Comparison of ENCODE assay signal across 8 cellular contexts in the genomic region with DNA sequence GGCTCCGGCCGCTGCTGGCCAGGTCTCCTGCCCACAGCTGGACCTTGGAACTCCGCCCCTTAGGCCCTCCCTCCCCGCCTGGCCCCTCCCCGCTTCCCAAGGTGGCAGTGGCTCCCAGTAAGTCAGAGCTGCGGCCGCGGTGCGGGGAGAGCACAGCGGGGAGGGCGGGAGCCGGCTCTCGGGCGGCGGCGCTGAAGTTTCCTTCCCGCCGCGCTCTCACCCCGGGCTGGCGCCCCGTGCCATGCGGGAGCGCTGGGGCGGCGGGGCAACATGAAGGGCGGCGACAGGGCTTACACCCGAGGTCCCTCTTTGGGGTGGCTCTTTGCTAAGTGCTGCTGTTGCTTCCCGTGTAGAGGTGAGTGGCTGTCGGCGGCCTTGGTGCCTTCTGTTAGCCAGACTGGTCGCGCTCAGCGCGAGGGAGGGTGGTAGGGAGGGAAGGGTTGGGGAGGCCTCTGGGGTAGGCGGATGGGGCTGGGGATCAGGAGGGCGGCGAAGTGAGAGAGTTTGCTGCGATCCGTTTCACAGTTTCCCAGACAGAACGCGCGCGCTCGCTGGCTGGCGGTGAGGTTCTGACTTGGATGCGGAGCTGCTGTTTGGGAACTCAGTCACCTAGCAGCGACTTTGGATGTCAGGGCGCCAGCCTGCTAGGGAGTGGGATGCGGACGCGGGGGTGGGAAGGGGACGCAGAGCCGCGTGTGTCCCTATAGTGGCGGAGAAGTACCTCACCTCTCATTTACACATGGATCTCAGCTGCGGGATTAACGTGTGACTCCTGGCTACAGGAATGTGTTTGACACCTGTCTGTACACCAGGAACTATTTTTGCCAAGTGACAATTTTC.
A peak's percentile ranks its signal among the peaks of the same experiment; 100 is the strongest.
DNase-seq lines count a peak whose midpoint lies in the region; ATAC-seq, FAIRE-seq and TF ChIP-seq lines count a peak whose summit lies in the region.

No MANE protein-coding gene starts in this region.

- TF ChIP-seq CTCF in D721Med (IDR thresholded peaks at IDR 0.05; ENCODE audit: insufficient read depth, missing control alignments): no peak
- no peak for TF ChIP-seq CTCF in foreskin fibroblast (IDR thresholded peaks at IDR 0.05; ENCODE audit: low read depth, low read length)
- no peak for TF ChIP-seq CTCF in nephron progenitor cell (IDR thresholded peaks at IDR 0.05)
- no peak for TF ChIP-seq CTCF in transverse colon (IDR thresholded peaks at IDR 0.05)

- peak; percentile 81 for TF ChIP-seq POLR2A in transverse colon (IDR thresholded peaks at IDR 0.05)

- DNase-seq in D721Med (ENCODE audit: insufficient read length, low spot score) (peak; percentile 37), MG63 (peak; percentile 81), foreskin fibroblast (peak in 1 of 2 donors; percentile 51), nephron progenitor cell (peak; percentile 93), transverse colon (peak; percentile 86), HCEC 1CT (no peak)
- peak; percentile 56 for DNase-seq in activated T-cell treated with anti-CD3 and anti-CD28 coated beads, Interleukin-2, amount 50 U/mL, for 24 hours

- no peaks in the 10 kb centered on the region for H3K36me3 Mint-ChIP-seq in activated T-cell treated with anti-CD3 and anti-CD28 coated beads, Interleukin-2, amount 50 U/mL, for 24 hours (ENCODE audit: low read depth)
- peaks cover 13% of the 10 kb centered on the region for H3K36me3 Mint-ChIP-seq in nephron progenitor cell (ENCODE audit: low read depth)

- in situ Hi-C loops in transverse colon (cut with MboI; ENCODE audit: low pct_ligation_motif_present in 1 of 4, low pct_unique_long_range_greater_than_20kb in 1 of 4, low sequenced_read_pairs in 3 of 4): loop anchor here in 1 of 4 donors (25.0 kb wide), 1 partner anchor 328 kb away; no protein-coding TSS in a partner anchor

- H3K27me3 Mint-ChIP-seq in activated T-cell treated with anti-CD3 and anti-CD28 coated beads, Interleukin-2, amount 50 U/mL, for 24 hours: peaks cover 67% of the 10 kb centered on the region
- peaks cover 59% of the 10 kb centered on the region for H3K27me3 Mint-ChIP-seq in nephron progenitor cell (ENCODE audit: low read depth, poor library complexity)

- WGBS in transverse colon (ENCODE audit: low coverage in 1 of 2), 2 donors: 6% methylated on average over 53 of the region's 59 CpGs; no CpG with 5 or more reads in 1 of the 2 donors

- H3K9me3 ChIP-seq in MG63 (no peaks in the 10 kb centered on the region), transverse colon (no peaks in the 10 kb centered on the region)

- peak overlapping the region; percentile 81 for H3K4me3 Mint-ChIP-seq in activated T-cell treated with anti-CD3 and anti-CD28 coated beads, Interleukin-2, amount 50 U/mL, for 24 hours
- H3K4me3 Mint-ChIP-seq in nephron progenitor cell: peak overlapping the region; percentile 85

- ATAC-seq in GM18517 (IDR thresholded peaks at IDR 0.05; ENCODE audit: unreplicated experiment): no peak

- peaks cover 23% of the 10 kb centered on the region for H3K4me1 Mint-ChIP-seq in activated T-cell treated with anti-CD3 and anti-CD28 coated beads, Interleukin-2, amount 50 U/mL, for 24 hours (ENCODE audit: low read depth)
- peaks cover 55% of the 10 kb centered on the region for H3K4me1 Mint-ChIP-seq in nephron progenitor cell

- H3K27ac ChIP-seq in transverse colon: peak overlapping the region in 3 of 4 donors; percentile 52 to 65 (median 60)

- no peak for TF ChIP-seq EP300 in transverse colon (IDR thresholded peaks at IDR 0.05; ENCODE audit: low read depth)

- no peak for FAIRE-seq in D721Med (lab: Jason Lieb, UNC)

- H3K27ac Mint-ChIP-seq in activated T-cell treated with anti-CD3 and anti-CD28 coated beads, Interleukin-2, amount 50 U/mL, for 24 hours: peak overlapping the region; percentile 37
- H3K27ac Mint-ChIP-seq in nephron progenitor cell: no peak overlapping the region

- peaks cover 0 to 17% (median 15%) of the 10 kb centered on the region in 4 donors for H3K4me1 ChIP-seq in transverse colon

- H3K36me3 ChIP-seq in MG63 (no peaks in the 10 kb centered on the region), transverse colon (no peaks in the 10 kb centered on the region)

- H3K27me3 ChIP-seq in MG63 (peaks cover 10% of the 10 kb centered on the region), transverse colon (peaks cover 28% of the 10 kb centered on the region)

- no peaks in the 10 kb centered on the region for H3K9me3 Mint-ChIP-seq in activated T-cell treated with anti-CD3 and anti-CD28 coated beads, Interleukin-2, amount 50 U/mL, for 24 hours
- no peaks in the 10 kb centered on the region for H3K9me3 Mint-ChIP-seq in nephron progenitor cell

- peak overlapping the region; percentile 42 for H3K4me3 ChIP-seq in MG63
- peak overlapping the region; percentile 28 to 48 for H3K4me3 ChIP-seq in foreskin fibroblast (ENCODE audit: low read depth in 1 of 2, low read length in 2 of 2)
- H3K4me3 ChIP-seq in transverse colon: peak overlapping the region; percentile 30 to 66 (median 48)

- intact Hi-C loops in transverse colon (cut with DNase I; ENCODE audit: low total_unique reads): no loop called here
